ENCODE assay signal across 27 cellular contexts in the genomic region with DNA sequence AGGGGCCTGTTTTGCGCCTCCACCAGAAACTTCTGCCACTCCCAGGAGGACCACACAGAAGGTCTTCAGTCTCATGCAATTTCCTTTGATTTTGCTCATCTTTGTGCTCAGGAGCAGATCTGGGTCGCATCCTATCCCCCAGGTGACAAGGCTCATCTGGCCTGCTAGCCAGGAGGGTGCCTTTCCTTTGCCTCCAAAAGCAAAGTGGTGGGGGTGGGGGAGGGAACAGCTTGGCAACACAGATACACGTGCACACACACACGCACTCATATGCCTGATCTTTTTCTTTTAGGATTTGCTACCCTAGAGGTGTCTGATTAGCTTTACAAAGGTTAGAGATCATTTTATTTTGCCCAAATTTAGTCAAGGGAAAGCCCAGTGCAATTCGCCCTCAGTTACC. TPM values are rescaled to one million over a fixed set of nuclear protein-coding genes. Genes with fewer than 3 reads are reported as not detected.
DNase-seq lines count a peak whose midpoint lies in the region; ATAC-seq, FAIRE-seq and TF ChIP-seq lines count a peak whose summit lies in the region.
"Had no signal": no experiment of that assay in that cellular context is flagged by ENCODE, and none has a peak within 500 bp of the region (broad histone marks: within the 10 kb centered on the region; RNA-seq: fewer than 3 reads in every experiment).

No MANE protein-coding gene starts in this region.

- H3K4me1 ChIP-seq in neural progenitor cell = no peaks in the 10 kb centered on the region
- H3K4me1 ChIP-seq in heart right ventricle = peaks cover 0 to 5% (median 4%) of the 10 kb centered on the region in 9 donors

- POLR2A ChIA-PET in activated CD8-positive, alpha-beta T cell treated with anti-CD3 and anti-CD28 coated beads, Interleukin-2, amount 10 ng/mL, durations not matched to agents 7 days and 5 days (lab: Charles Lee) = interaction anchor here (0.9 to 1.6 kb wide), 4 partner anchors 25 to 76 kb away, joined by 3 to 6 read pairs (median 4); no protein-coding TSS in a partner anchor

- no peaks in the 10 kb centered on the region for H3K9me3 Mint-ChIP-seq in T-helper 1 cell treated with Interleukin-12 subunit alpha and Interleukin-12 subunit beta and Interleukin-4 antibody, amounts not matched to agents 30 μg/mL and 1 μg/mL, for 36 hours
- no peaks in the 10 kb centered on the region for H3K9me3 Mint-ChIP-seq in activated CD8-positive, alpha-beta T cell treated with anti-CD3 and anti-CD28 coated beads, Interleukin-2, amount 10 ng/mL, durations not matched to agents 7 days and 5 days (ENCODE audit: insufficient read depth)
- H3K9me3 Mint-ChIP-seq in neural progenitor cell = peaks cover 2% of the 10 kb centered on the region
- H3K9me3 Mint-ChIP-seq: HFFc6 had no signal

- DNase-seq in T-helper 1 cell (no peak), GM12892 (ENCODE audit: insufficient read length) (no peak), neural progenitor cell (ENCODE audit: low spot score) (no peak), NCI-H2107 treated with DMSO at 0.1 percent for 48 hours (lab: John Stamatoyannopoulos, UW; ENCODE audit: unreplicated experiment) (no peak), heart right ventricle (no peak), GOT3 (lab: John Stamatoyannopoulos, UW) (no peak)
- no peak for DNase-seq in activated CD8-positive, alpha-beta T cell treated with anti-CD3 and anti-CD28 coated beads, Interleukin-2, amount 10 ng/mL, durations not matched to agents 7 days and 5 days
- DNase-seq: dorsolateral prefrontal cortex, GM23248, HFFc6, Kasumi-1, NCI-H1436, posterior cingulate gyrus, right cardiac atrium, spleen, testis had no signal

- 90 to 93% methylated on average over 5 of the region's 5 CpGs for WGBS in heart right ventricle, 2 donors

- no peak overlapping the region for H3K9ac ChIP-seq in neural progenitor cell
- H3K9ac ChIP-seq: GM23248 had no signal

- TF ChIP-seq CTCF in neural progenitor cell (IDR thresholded peaks at IDR 0.05) (no peak), heart right ventricle (IDR thresholded peaks at IDR 0.05) (no peak)

- H3K27me3 Mint-ChIP-seq in T-helper 1 cell treated with Interleukin-12 subunit alpha and Interleukin-12 subunit beta and Interleukin-4 antibody, amounts not matched to agents 30 μg/mL and 1 μg/mL, for 36 hours (ENCODE audit: low read depth) = peaks cover 66% of the 10 kb centered on the region
- H3K27me3 Mint-ChIP-seq in activated CD8-positive, alpha-beta T cell treated with anti-CD3 and anti-CD28 coated beads, Interleukin-2, amount 10 ng/mL, durations not matched to agents 7 days and 5 days (ENCODE audit: low read depth) = no peaks in the 10 kb centered on the region
- peaks cover 7% of the 10 kb centered on the region for H3K27me3 Mint-ChIP-seq in neural progenitor cell (ENCODE audit: insufficient read depth, low read depth)

- H3F3A ChIP-seq in neural progenitor cell (ENCODE audit: low read depth) = no peaks in the 10 kb centered on the region

- TF ChIP-seq POLR2A in GM12892 (IDR thresholded peaks at IDR 0.05; ENCODE audit: low read depth, low read length) = peak; percentile 28; the same call in 1 of the 2 replicates

- H3K79me2 ChIP-seq in neural progenitor cell (ENCODE audit: low read depth) = no peaks in the 10 kb centered on the region

- H3K27me3 ChIP-seq in neural progenitor cell (peaks cover 12% of the 10 kb centered on the region), heart right ventricle (peaks cover 0 to 26% (median 10%) of the 10 kb centered on the region in 7 donors)
- H3K27me3 ChIP-seq: testis had no signal

- H3K36me3 ChIP-seq in neural progenitor cell (no peaks in the 10 kb centered on the region), heart right ventricle (no peaks in the 10 kb centered on the region)
- H3K36me3 ChIP-seq: gastroesophageal sphincter, spleen had no signal

- H3K27ac ChIP-seq in neural progenitor cell (no peak overlapping the region), heart right ventricle (no peak overlapping the region)
- H3K27ac ChIP-seq: 22Rv1, C4-2B, dorsolateral prefrontal cortex, gastroesophageal sphincter, GM23248, HL-60, testis had no signal

- intact Hi-C loops in heart right ventricle (cut with DNase I) = loop anchor here in 3 of 10 donors (5.0 to 10.0 kb wide), 3 partner anchors 77 to 375 kb away; no protein-coding TSS in a partner anchor

- H3K36me3 Mint-ChIP-seq in T-helper 1 cell treated with Interleukin-12 subunit alpha and Interleukin-12 subunit beta and Interleukin-4 antibody, amounts not matched to agents 30 μg/mL and 1 μg/mL, for 36 hours (ENCODE audit: low read depth) = no peaks in the 10 kb centered on the region
- H3K36me3 Mint-ChIP-seq in activated CD8-positive, alpha-beta T cell treated with anti-CD3 and anti-CD28 coated beads, Interleukin-2, amount 10 ng/mL, durations not matched to agents 7 days and 5 days (ENCODE audit: low read depth) = no peaks in the 10 kb centered on the region
- H3K36me3 Mint-ChIP-seq in neural progenitor cell = no peaks in the 10 kb centered on the region

- peak overlapping the region; percentile 3 for H3K27ac Mint-ChIP-seq in T-helper 1 cell treated with Interleukin-12 subunit alpha and Interleukin-12 subunit beta and Interleukin-4 antibody, amounts not matched to agents 30 μg/mL and 1 μg/mL, for 36 hours
- peak overlapping the region; percentile 88 for H3K27ac Mint-ChIP-seq in activated CD8-positive, alpha-beta T cell treated with anti-CD3 and anti-CD28 coated beads, Interleukin-2, amount 10 ng/mL, durations not matched to agents 7 days and 5 days
- peak overlapping the region; percentile 19 for H3K27ac Mint-ChIP-seq in neural progenitor cell
- H3K27ac Mint-ChIP-seq: HFFc6 had no signal

- H2AFZ ChIP-seq in neural progenitor cell (replicated peaks) = no peak overlapping the region
- H2AFZ ChIP-seq: GM23248 had no signal

- FAIRE-seq in GM12892 (lab: Jason Lieb, UNC) = no peak
- FAIRE-seq: urothelium cell line had no signal

- H3K4me2 ChIP-seq in neural progenitor cell = no peak overlapping the region

- ATAC-seq in activated CD8-positive, alpha-beta T cell treated with anti-CD3 and anti-CD28 coated beads, Interleukin-2, amount 10 ng/mL, durations not matched to agents 7 days and 5 days = no peak
- no peak for ATAC-seq in heart right ventricle
- ATAC-seq: gastroesophageal sphincter, right cardiac atrium had no signal

- no peak overlapping the region for H3K4me3 Mint-ChIP-seq in T-helper 1 cell treated with Interleukin-12 subunit alpha and Interleukin-12 subunit beta and Interleukin-4 antibody, amounts not matched to agents 30 μg/mL and 1 μg/mL, for 36 hours
- H3K4me3 Mint-ChIP-seq in activated CD8-positive, alpha-beta T cell treated with anti-CD3 and anti-CD28 coated beads, Interleukin-2, amount 10 ng/mL, durations not matched to agents 7 days and 5 days = peak overlapping the region; percentile 72
- no peak overlapping the region for H3K4me3 Mint-ChIP-seq in neural progenitor cell
- H3K4me3 Mint-ChIP-seq: HFFc6 had no signal

- peaks cover 34% of the 10 kb centered on the region for H3K4me1 Mint-ChIP-seq in T-helper 1 cell treated with Interleukin-12 subunit alpha and Interleukin-12 subunit beta and Interleukin-4 antibody, amounts not matched to agents 30 μg/mL and 1 μg/mL, for 36 hours (ENCODE audit: low read depth)
- H3K4me1 Mint-ChIP-seq in activated CD8-positive, alpha-beta T cell treated with anti-CD3 and anti-CD28 coated beads, Interleukin-2, amount 10 ng/mL, durations not matched to agents 7 days and 5 days (ENCODE audit: low read depth) = peaks cover 86% of the 10 kb centered on the region
- peaks cover 27% of the 10 kb centered on the region for H3K4me1 Mint-ChIP-seq in neural progenitor cell

- no peaks in the 10 kb centered on the region for H4K20me1 ChIP-seq in neural progenitor cell (ENCODE audit: low read depth)

- H3K9me3 ChIP-seq in neural progenitor cell (ENCODE audit: low read depth) = no peaks in the 10 kb centered on the region
- no peaks in the 10 kb centered on the region for H3K9me3 ChIP-seq in heart right ventricle
- H3K9me3 ChIP-seq: gastroesophageal sphincter, spleen, testis had no signal

- H3K4me3 ChIP-seq in neural progenitor cell = no peak overlapping the region
- no peak overlapping the region for H3K4me3 ChIP-seq in heart right ventricle
- H3K4me3 ChIP-seq: dorsolateral prefrontal cortex, gastroesophageal sphincter, GM23248, spleen, testis had no signal

- CTCF ChIA-PET in activated CD8-positive, alpha-beta T cell treated with anti-CD3 and anti-CD28 coated beads, Interleukin-2, amount 10 ng/mL, durations not matched to agents 7 days and 5 days (lab: Charles Lee) = interaction anchor here (1.1 to 9.3 kb wide), 6 partner anchors 12 to 158 kb away, joined by 3 to 285 read pairs (median 6); partner anchors contain the start of gene GPR55

RNA-seq across cellular contexts. Expression of gene SPATA3, which starts 13.8 kb away (rescaled TPM):
- not detected for polyA plus RNA-seq in GM12892 (2012; ENCODE audit: missing spikeins)
- total RNA-seq in activated CD8-positive, alpha-beta T cell treated with anti-CD3 and anti-CD28 coated beads, Interleukin-2, amount 10 ng/mL, durations not matched to agents 7 days and 5 days = under 1 TPM in 1 of 2 experiments, not detected in 1; 0.29 TPM
- total RNA-seq in neural progenitor cell (ENCODE audit: low replicate concordance) (not detected in 2 replicates), heart right ventricle (not detected)
- not detected for polyA plus RNA-seq in heart right ventricle
- total RNA-seq: fibroblast of lung; gastroesophageal sphincter; GM23248; HFFc6; NCI-H460; right cardiac atrium; RPMI7951; SK-MEL-5; spleen; T-helper 1 cell treated with Interleukin-12 subunit alpha and Interleukin-12 subunit beta and Interleukin-4 antibody, amounts not matched to agents 30 ng/mL and 1 ng/mL, for 36 hours had no signal
- polyA plus RNA-seq: fibroblast of lung, GM23248, right cardiac atrium, spleen had no signal

RNA-seq across cellular contexts. Expression of gene C2orf72, which starts 55.2 kb away (rescaled TPM):
- 0.36 TPM for polyA plus RNA-seq in GM12892 (2012; ENCODE audit: missing spikeins)
- total RNA-seq in activated CD8-positive, alpha-beta T cell treated with anti-CD3 and anti-CD28 coated beads, Interleukin-2, amount 10 ng/mL, durations not matched to agents 7 days and 5 days = under 1 TPM; 0.16 to 0.34 TPM
- total RNA-seq in neural progenitor cell (ENCODE audit: low replicate concordance) = 2.4 TPM in 2 replicates
- total RNA-seq in heart right ventricle = under 1 TPM in 3 of 10 donors, not detected in 7; 0.06 to 0.09 (median 0.07) TPM
- not detected for polyA plus RNA-seq in heart right ventricle
- total RNA-seq: HFFc6, spleen had no signal
- polyA plus RNA-seq: GM23248, spleen had no signal

RNA-seq across cellular contexts. Expression of gene GPR55, which starts 57.1 kb away (rescaled TPM):
- 15.5 TPM for polyA plus RNA-seq in GM12892 (2012; ENCODE audit: missing spikeins)
- 10 to 100 TPM; 12.3 to 12.5 TPM for total RNA-seq in activated CD8-positive, alpha-beta T cell treated with anti-CD3 and anti-CD28 coated beads, Interleukin-2, amount 10 ng/mL, durations not matched to agents 7 days and 5 days
- total RNA-seq in neural progenitor cell (ENCODE audit: low replicate concordance) (not detected in 2 replicates), heart right ventricle (under 1 TPM in 1 of 10 donors, not detected in 9; 0.42 TPM)
- polyA plus RNA-seq in heart right ventricle = under 1 TPM in 1 of 2 donors, not detected in 1; 0.01 TPM
- total RNA-seq: fibroblast of lung, GM23248, HFFc6 had no signal
- polyA plus RNA-seq: fibroblast of lung, right cardiac atrium had no signal

Comparison
In these comparisons a context has a peak if more than half of its experiments do, and no peak if none do; other contexts are left out.
1. H3K27ac Mint-ChIP-seq: peak in every context shown above with its lines; median percentile 88 in activated CD8-positive, alpha-beta T cell treated with anti-CD3 and anti-CD28 coated beads, Interleukin-2, amount 10 ng/mL, durations not matched to agents 7 days and 5 days; 19 in neural progenitor cell; 3 in T-helper 1 cell treated with Interleukin-12 subunit alpha and Interleukin-12 subunit beta and Interleukin-4 antibody, amounts not matched to agents 30 μg/mL and 1 μg/mL, for 36 hours.
2. RNA of gene GPR55, which starts 57.1 kb away (total RNA-seq): 12.3 to 12.5 TPM in activated CD8-positive, alpha-beta T cell treated with anti-CD3 and anti-CD28 coated beads, Interleukin-2, amount 10 ng/mL, durations not matched to agents 7 days and 5 days; not detected in neural progenitor cell and 0.42 TPM in heart right ventricle; every median in the first group is over 4 times any median in the second.